ENCODE assay signal across 14 cellular contexts in genomic region chr2:43323810-43324588, GRCh38.
DNase-seq lines count a peak whose midpoint lies in the region; ATAC-seq and TF ChIP-seq lines count a peak whose summit lies in the region.
"Had no signal": no experiment of that assay in that cellular context is flagged by ENCODE, and none has a peak within 500 bp of the region (broad histone marks: within the 10 kb centered on the region; RNA-seq: fewer than 3 reads in every experiment).

No MANE protein-coding gene starts in this region.

- H3K36me3 ChIP-seq in liver (ENCODE audit: control insufficient read depth in 4 of 4, insufficient read depth in 3 of 4, low read depth in 1 of 4, low read length in 3 of 4): no peaks in the 10 kb centered on the region
- peaks cover 0 to 4% (median 0%) of the 10 kb centered on the region in 4 donors for H3K36me3 ChIP-seq in upper lobe of left lung

- 86% methylated on average over 6 of the region's 6 CpGs for WGBS in liver
- 69 to 79% methylated on average over 6 of the region's 6 CpGs for WGBS in upper lobe of left lung, 2 donors

- H3K27me3 ChIP-seq in liver (ENCODE audit: control insufficient read depth in 4 of 4, insufficient read depth in 4 of 4, low read length in 3 of 4): no peaks in the 10 kb centered on the region
- no peaks in the 10 kb centered on the region for H3K27me3 ChIP-seq in upper lobe of left lung

- DNase-seq in epithelial cell of esophagus (ENCODE audit: low read depth): peak; percentile 38
- DNase-seq in posterior vena cava (ENCODE audit: low spot score): peak; percentile 93
- DNase-seq in upper lobe of left lung: no peak
- no peak for DNase-seq in middle frontal gyrus (ENCODE audit: extremely low spot score, low spot score)
- DNase-seq in T-helper 2 cell: no peak
- DNase-seq in activated naive CD4-positive, alpha-beta T cell treated with Interleukin-2 at 50 U/mL for 16 hours: no peak
- DNase-seq: activated CD4-positive, alpha-beta memory T cell treated with anti-CD3 and anti-CD28 coated beads, Interleukin-2, amount 10 ng/mL, durations not matched to agents 7 days and 5 days; activated effector memory CD4-positive, alpha-beta T cell treated with anti-CD3 and anti-CD28 coated beads, Interleukin-2, amount 50 U/mL, for 16 hours; CD4-positive, CD25-positive, alpha-beta regulatory T cell; effector memory CD8-positive, alpha-beta T cell; NCI-H2171 treated with DMSO at 0.1 percent for 48 hours; SHP77 treated with DMSO at 0.1 percent for 48 hours had no signal

- no peak overlapping the region for H3K9ac ChIP-seq in liver (ENCODE audit: low read depth in 1 of 2, low read length in 2 of 2)

- TF ChIP-seq EP300 in upper lobe of left lung (IDR thresholded peaks at IDR 0.05): no peak

- no peak for TF ChIP-seq POLR2A in upper lobe of left lung (IDR thresholded peaks at IDR 0.05)

- TF ChIP-seq CTCF in epithelial cell of esophagus (IDR thresholded peaks at IDR 0.05; ENCODE audit: insufficient read depth, low read depth, low read length, missing control alignments) (no peak), liver (IDR thresholded peaks at IDR 0.05; ENCODE audit: low read depth, low read length, missing input control) (no peak), upper lobe of left lung (IDR thresholded peaks at IDR 0.05) (no peak)

- no peak for TF ChIP-seq RAD21 in liver (IDR thresholded peaks at IDR 0.05)

- peaks cover 0 to 1% (median 0%) of the 10 kb centered on the region in 4 donors for H3K4me1 ChIP-seq in liver (ENCODE audit: control insufficient read depth in 4 of 4, insufficient read depth in 4 of 4, low read length in 3 of 4)
- H3K4me1 ChIP-seq in upper lobe of left lung: peaks cover 0 to 14% (median 0%) of the 10 kb centered on the region in 4 donors

- no peaks in the 10 kb centered on the region for H3K9me3 ChIP-seq in liver (ENCODE audit: control insufficient read depth in 4 of 4, low read length in 3 of 4)
- no peaks in the 10 kb centered on the region for H3K9me3 ChIP-seq in upper lobe of left lung

- intact Hi-C loops in posterior vena cava (cut with DNase I): no loop called here

- H3K27ac ChIP-seq in liver (ENCODE audit: low read depth in 1 of 2, low read length in 2 of 2) (no peak overlapping the region), upper lobe of left lung (peak overlapping the region; percentile 58 to 68 (median 64))

- H3K4me3 ChIP-seq in epithelial cell of esophagus (ENCODE audit: low read length) (no peak overlapping the region), liver (ENCODE audit: low read depth in 1 of 3, low read length in 3 of 3) (no peak overlapping the region), upper lobe of left lung (no peak overlapping the region)

- ATAC-seq in upper lobe of left lung (ENCODE audit: low FRiP score in 2 of 2): peak; percentile 42 to 94
- no peak for ATAC-seq in HG03565 (IDR thresholded peaks at IDR 0.05; ENCODE audit: unreplicated experiment)
- ATAC-seq: effector memory CD8-positive, alpha-beta T cell had no signal

TF ChIP-seq in liver, 16 proteins besides CTCF, POLR2A, EP300 and RAD21:
- peak; percentile 20 for TF ChIP-seq NR2F2 (IDR thresholded peaks at IDR 0.05)
- no peak for TF ChIP-seq TAF1 (conservative IDR thresholded peaks at IDR 0.05)

Comparison
In these comparisons a context has a peak if more than half of its experiments do, and no peak if none do; other contexts are left out.
1. DNase-seq: peak in epithelial cell of esophagus (single experiment) and posterior vena cava (single experiment); none in upper lobe of left lung (0 of 2), middle frontal gyrus (single experiment), T-helper 2 cell (0 of 5) and activated naive CD4-positive, alpha-beta T cell treated with Interleukin-2 at 50 U/mL for 16 hours (single experiment).
2. H3K27ac ChIP-seq: peak in upper lobe of left lung (4 of 4); none in liver (0 of 2).